8 cellular contexts compared by ENCODE assay signal in the genomic region with DNA sequence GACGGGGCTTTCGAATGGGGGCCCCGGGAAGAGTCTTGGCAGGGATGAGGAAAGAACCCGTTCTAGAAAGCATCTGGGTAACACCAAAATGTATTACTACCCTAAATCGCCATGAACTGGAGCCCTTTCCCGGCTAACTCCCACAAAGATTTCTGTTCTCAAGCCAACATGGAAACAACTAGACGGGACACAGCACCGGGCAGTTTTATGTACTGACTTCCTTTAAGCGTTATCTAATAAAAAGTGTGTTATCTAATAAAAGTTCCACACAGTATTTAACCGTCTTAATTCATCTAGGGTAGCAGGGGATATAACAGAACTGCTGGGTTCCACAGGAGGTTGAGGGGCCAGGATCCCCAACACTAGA. TPM values are rescaled to one million over a fixed set of nuclear protein-coding genes. Genes with fewer than 3 reads are reported as not detected.
DNase-seq lines count a peak whose midpoint lies in the region; ATAC-seq and TF ChIP-seq lines count a peak whose summit lies in the region.

No MANE protein-coding gene starts in this region.

- TF ChIP-seq CTCF in BE2C (IDR thresholded peaks at IDR 0.05; ENCODE audit: low read depth, low read length) (no peak), epithelial cell of esophagus (IDR thresholded peaks at IDR 0.05; ENCODE audit: insufficient read depth, low read depth, low read length, missing control alignments) (no peak)

- peak overlapping the region; percentile 87 to 88 for H3K27ac Mint-ChIP-seq in natural killer cell treated with Interleukin-12 subunit alpha and Interleukin-12 subunit beta and Interleukin-15 and Interleukin-18, amount 100 ng/mL, for 72 hours

- H3K4me3 ChIP-seq in BE2C (ENCODE audit: low read depth, low read length), result peak overlapping the region; percentile 51
- peak overlapping the region; percentile 46 for H3K4me3 ChIP-seq in epithelial cell of esophagus (ENCODE audit: low read length)

- H3K27me3 Mint-ChIP-seq in natural killer cell treated with Interleukin-12 subunit alpha and Interleukin-12 subunit beta and Interleukin-15 and Interleukin-18, amount 100 ng/mL, for 72 hours, result no peaks in the 10 kb centered on the region

- no peaks in the 10 kb centered on the region for H3K9me3 Mint-ChIP-seq in natural killer cell treated with Interleukin-12 subunit alpha and Interleukin-12 subunit beta and Interleukin-15 and Interleukin-18, amount 100 ng/mL, for 72 hours

- no peaks in the 10 kb centered on the region for H3K4me1 ChIP-seq in BE2C

- peaks cover 16 to 20% of the 10 kb centered on the region in 2 donors for H3K4me1 Mint-ChIP-seq in natural killer cell treated with Interleukin-12 subunit alpha and Interleukin-12 subunit beta and Interleukin-15 and Interleukin-18, amount 100 ng/mL, for 72 hours (ENCODE audit: low read depth in 2 of 2)

- no peak for ATAC-seq in natural killer cell treated with Interleukin-12 subunit alpha and Interleukin-12 subunit beta and Interleukin-15 and Interleukin-18, amount 100 ng/mL, for 72 hours
- no peak for ATAC-seq in GM21737 (IDR thresholded peaks at IDR 0.05; ENCODE audit: unreplicated experiment)

- H3K4me3 Mint-ChIP-seq in natural killer cell treated with Interleukin-12 subunit alpha and Interleukin-12 subunit beta and Interleukin-15 and Interleukin-18, amount 100 ng/mL, for 72 hours, result peak overlapping the region; percentile 87

- no peaks in the 10 kb centered on the region for H3K27me3 ChIP-seq in BE2C

- no peak for DNase-seq in BE2C
- peak; percentile 43 for DNase-seq in OCI-M1 (lab: John Stamatoyannopoulos, UW)
- no peak for DNase-seq in epithelial cell of esophagus (ENCODE audit: low read depth)
- DNase-seq in natural killer cell treated with Interleukin-12 subunit alpha and Interleukin-12 subunit beta and Interleukin-15 and Interleukin-18, amount 100 ng/mL, for 72 hours (ENCODE audit: low spot score), result no peak
- no peak for DNase-seq in SW480 (ENCODE audit: low spot score)
- DNase-seq in SHP77 (lab: John Stamatoyannopoulos, UW), result no peak
- no peak for DNase-seq in NCI-H146 (lab: John Stamatoyannopoulos, UW)

- no peaks in the 10 kb centered on the region for H3K36me3 ChIP-seq in BE2C

- no peaks in the 10 kb centered on the region for H3K36me3 Mint-ChIP-seq in natural killer cell treated with Interleukin-12 subunit alpha and Interleukin-12 subunit beta and Interleukin-15 and Interleukin-18, amount 100 ng/mL, for 72 hours

- no peaks in the 10 kb centered on the region for H3K9me3 ChIP-seq in BE2C

RNA-seq across cellular contexts. Expression of a gene that starts 0.3 kb away (rescaled TPM):
- 6.0 TPM for polyA plus RNA-seq in BE2C (2012; ENCODE audit: insufficient read depth, insufficient read length, low read depth)
- 10 to 100 TPM; 10.7 to 18.1 TPM for total RNA-seq in natural killer cell treated with Interleukin-12 subunit alpha and Interleukin-12 subunit beta and Interleukin-15 and Interleukin-18, amount 100 ng/mL, for 72 hours
